In genomic region chr22:47295982-47296381, GRCh38 we compare ENCODE assay signal across 20 cellular contexts.
DNase-seq lines count a peak whose midpoint lies in the region; ATAC-seq and TF ChIP-seq lines count a peak whose summit lies in the region.
"Had no signal": no experiment of that assay in that cellular context is flagged by ENCODE, and none has a peak within 500 bp of the region (broad histone marks: within the 10 kb centered on the region; RNA-seq: fewer than 3 reads in every experiment).

No MANE protein-coding gene starts in this region.

- POLR2A ChIA-PET in GM10248 (lab: Yijun Ruan, JAX) (no interaction called here), T-cell (lab: Charles Lee) (no interaction called here)

- CTCF ChIA-PET in GM10248 (lab: Yijun Ruan, JAX) = no interaction called here
- CTCF ChIA-PET in T-cell (lab: Charles Lee) = no interaction called here

- H3K36me3 ChIP-seq in esophagus muscularis mucosa (no peaks in the 10 kb centered on the region), testis (ENCODE audit: low read depth, missing control alignments) (no peaks in the 10 kb centered on the region)
- H3K36me3 ChIP-seq: BLaER1 had no signal

- no peak overlapping the region for H3K4me3 ChIP-seq in esophagus muscularis mucosa
- no peak overlapping the region for H3K4me3 ChIP-seq in testis
- H3K4me3 ChIP-seq: BLaER1, GM23248 had no signal

- H3K4me1 Mint-ChIP-seq in T-cell = no peaks in the 10 kb centered on the region
- H3K4me1 Mint-ChIP-seq in natural killer cell = no peaks in the 10 kb centered on the region
- H3K4me1 Mint-ChIP-seq in activated CD4-positive, alpha-beta T cell treated with anti-CD3 and anti-CD28 coated beads, Interleukin-2, amount 10 ng/mL, durations not matched to agents 24 days and 14 days = no peaks in the 10 kb centered on the region
- H3K4me1 Mint-ChIP-seq: B cell; CD8-positive, alpha-beta memory T cell had no signal

- H3K27ac ChIP-seq in esophagus muscularis mucosa (replicated peaks in 1 of 4) = no peak overlapping the region
- no peak overlapping the region for H3K27ac ChIP-seq in testis
- H3K27ac ChIP-seq: BLaER1, C4-2B, GM23248 had no signal

- H3K9me3 ChIP-seq in esophagus muscularis mucosa (no peaks in the 10 kb centered on the region), testis (no peaks in the 10 kb centered on the region)
- H3K9me3 ChIP-seq: BLaER1 had no signal

- intact Hi-C loops in esophagus muscularis mucosa (cut with DNase I) (no loop called here), testis (cut with DNase I; ENCODE audit: low total_unique reads) (no loop called here), natural killer cell (cut with micrococcal nuclease) (no loop called here)
- intact Hi-C loops in activated CD4-positive, alpha-beta T cell treated with anti-CD3 and anti-CD28 coated beads, Interleukin-2, amount 10 ng/mL, durations not matched to agents 24 days and 14 days (cut with micrococcal nuclease) = no loop called here

- H3K27me3 ChIP-seq in esophagus muscularis mucosa = peaks cover 0 to 38% (median 0%) of the 10 kb centered on the region in 4 donors
- H3K27me3 ChIP-seq in testis = no peaks in the 10 kb centered on the region
- H3K27me3 ChIP-seq: BLaER1 had no signal

- H3K27ac Mint-ChIP-seq in T-cell (no peak overlapping the region), natural killer cell (no peak overlapping the region)
- H3K27ac Mint-ChIP-seq in activated CD4-positive, alpha-beta T cell treated with anti-CD3 and anti-CD28 coated beads, Interleukin-2, amount 10 ng/mL, durations not matched to agents 24 days and 14 days = no peak overlapping the region
- H3K27ac Mint-ChIP-seq: B cell; CD4-positive, alpha-beta T cell; CD8-positive, alpha-beta memory T cell had no signal

- H3K36me3 Mint-ChIP-seq in T-cell = no peaks in the 10 kb centered on the region
- H3K36me3 Mint-ChIP-seq in natural killer cell = no peaks in the 10 kb centered on the region
- H3K36me3 Mint-ChIP-seq in activated CD4-positive, alpha-beta T cell treated with anti-CD3 and anti-CD28 coated beads, Interleukin-2, amount 10 ng/mL, durations not matched to agents 24 days and 14 days (ENCODE audit: low read depth) = no peaks in the 10 kb centered on the region
- H3K36me3 Mint-ChIP-seq: CD8-positive, alpha-beta memory T cell had no signal

- TF ChIP-seq POLR2A in esophagus muscularis mucosa (IDR thresholded peaks at IDR 0.05; ENCODE audit: low read depth) (no peak), testis (IDR thresholded peaks at IDR 0.05) (no peak)

- H3K4me1 ChIP-seq in esophagus muscularis mucosa (peaks cover 0 to 17% (median 16%) of the 10 kb centered on the region in 4 donors), testis (peaks cover 8% of the 10 kb centered on the region)
- H3K4me1 ChIP-seq: BLaER1 had no signal

- peaks cover 12 to 15% of the 10 kb centered on the region in 2 donors for H3K27me3 Mint-ChIP-seq in T-cell
- peaks cover 8 to 9% of the 10 kb centered on the region in 2 donors for H3K27me3 Mint-ChIP-seq in natural killer cell (ENCODE audit: low read depth in 2 of 2)
- H3K27me3 Mint-ChIP-seq in activated CD4-positive, alpha-beta T cell treated with anti-CD3 and anti-CD28 coated beads, Interleukin-2, amount 10 ng/mL, durations not matched to agents 24 days and 14 days = no peaks in the 10 kb centered on the region

- no peaks in the 10 kb centered on the region for H3K9me3 Mint-ChIP-seq in T-cell
- H3K9me3 Mint-ChIP-seq in natural killer cell = no peaks in the 10 kb centered on the region
- H3K9me3 Mint-ChIP-seq in activated CD4-positive, alpha-beta T cell treated with anti-CD3 and anti-CD28 coated beads, Interleukin-2, amount 10 ng/mL, durations not matched to agents 24 days and 14 days = no peaks in the 10 kb centered on the region
- H3K9me3 Mint-ChIP-seq: CD4-positive, alpha-beta T cell had no signal

- peak; percentile 9 for DNase-seq in AG20443 (ENCODE audit: low spot score)
- DNase-seq in GM10248 (ENCODE audit: extremely low spot score) = peak; percentile 5
- peak; percentile 78 for DNase-seq in esophagus muscularis mucosa (ENCODE audit: extremely low spot score)
- DNase-seq in testis = peak; percentile 2
- no peak for DNase-seq in T-cell
- no peak for DNase-seq in natural killer cell
- DNase-seq in activated CD4-positive, alpha-beta T cell treated with anti-CD3 and anti-CD28 coated beads, Interleukin-2, amount 10 ng/mL, durations not matched to agents 24 days and 14 days = no peak
- DNase-seq: Calu3; CD4-positive, alpha-beta T cell; CD8-positive, alpha-beta memory T cell; COR-L47; DMS53; DMS79 treated with DMSO at 0.1 percent for 48 hours; GF-D8; GM23248; HCEC 1CT had no signal

- no peak for TF ChIP-seq EP300 in esophagus muscularis mucosa (IDR thresholded peaks at IDR 0.05)

- H3K4me3 Mint-ChIP-seq in T-cell = no peak overlapping the region
- no peak overlapping the region for H3K4me3 Mint-ChIP-seq in natural killer cell
- no peak overlapping the region for H3K4me3 Mint-ChIP-seq in activated CD4-positive, alpha-beta T cell treated with anti-CD3 and anti-CD28 coated beads, Interleukin-2, amount 10 ng/mL, durations not matched to agents 24 days and 14 days
- H3K4me3 Mint-ChIP-seq: B cell; CD4-positive, alpha-beta T cell; CD8-positive, alpha-beta memory T cell had no signal

- 69% methylated on average over 7 of the region's 10 CpGs for WGBS in esophagus muscularis mucosa
- 84 to 87% methylated on average over 10 of the region's 10 CpGs for WGBS in testis, 2 donors

- TF ChIP-seq CTCF in GM10248 (IDR thresholded peaks at IDR 0.05; ENCODE audit: control extremely low read depth, extremely low read depth, low read depth, missing control alignments) (no peak), esophagus muscularis mucosa (IDR thresholded peaks at IDR 0.05) (no peak), testis (IDR thresholded peaks at IDR 0.05) (no peak), natural killer cell (IDR thresholded peaks at IDR 0.05) (no peak)

- ATAC-seq in T-cell (replicated peaks in 1 of 4) (no peak), natural killer cell (no peak), GM21723 (IDR thresholded peaks at IDR 0.05; ENCODE audit: unreplicated experiment) (no peak)

Comparison
In these comparisons a context has a peak if more than half of its experiments do, and no peak if none do; other contexts are left out.
1. DNase-seq: peak in AG20443 (single experiment), GM10248 (single experiment), esophagus muscularis mucosa (single experiment) and testis (single experiment); none in T-cell (0 of 34), natural killer cell (single experiment) and activated CD4-positive, alpha-beta T cell treated with anti-CD3 and anti-CD28 coated beads, Interleukin-2, amount 10 ng/mL, durations not matched to agents 24 days and 14 days (single experiment).